In the genomic region with DNA sequence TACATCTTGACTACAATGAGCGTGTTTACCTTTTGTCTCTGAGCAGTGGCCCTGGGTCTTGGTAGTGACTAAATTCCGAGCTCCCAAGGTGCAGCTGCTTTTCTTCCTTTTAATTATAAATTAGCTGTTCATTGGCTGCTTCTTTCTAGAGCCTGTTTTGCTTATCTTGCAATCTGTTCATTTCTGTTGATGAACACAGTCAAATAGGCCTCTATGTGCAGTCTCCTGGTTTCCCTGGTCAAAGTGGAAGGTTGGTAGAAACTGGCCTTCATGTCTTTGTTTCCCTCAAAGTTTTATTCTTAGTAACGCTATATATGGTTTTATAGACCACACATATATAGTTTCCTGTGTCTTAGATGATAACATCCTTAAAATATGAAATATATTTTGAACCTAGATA, we compare ENCODE assay signal across 17 cellular contexts.
DNase-seq lines count a peak whose midpoint lies in the region; ATAC-seq and TF ChIP-seq lines count a peak whose summit lies in the region.
"Had no signal": no experiment of that assay in that cellular context is flagged by ENCODE, and none has a peak within 500 bp of the region (broad histone marks: within the 10 kb centered on the region; RNA-seq: fewer than 3 reads in every experiment).

No MANE protein-coding gene starts in this region.

- no peak for TF ChIP-seq POLR2A in suprapubic skin (IDR thresholded peaks at IDR 0.05)

- ATAC-seq in activated naive CD4-positive, alpha-beta T cell treated with anti-CD3 and anti-CD28 coated beads, Interleukin-2, amount 50 U/mL, for 72 hours = peak; percentile 4 to 6

- H3K4me3 Mint-ChIP-seq in activated naive CD4-positive, alpha-beta T cell treated with anti-CD3 and anti-CD28 coated beads for 36 hours = no peak overlapping the region

- WGBS in suprapubic skin = 89% methylated on average over 3 of the region's 3 CpGs

- H3K9me3 Mint-ChIP-seq in activated naive CD4-positive, alpha-beta T cell treated with anti-CD3 and anti-CD28 coated beads, Interleukin-2, amount 50 U/mL, for 72 hours = peaks cover 0 to 5% of the 10 kb centered on the region in 2 donors
- H3K9me3 Mint-ChIP-seq in activated naive CD4-positive, alpha-beta T cell treated with anti-CD3 and anti-CD28 coated beads for 36 hours = no peaks in the 10 kb centered on the region

- H3K27ac ChIP-seq in RWPE1 (peak overlapping the region; percentile 74), suprapubic skin (peak overlapping the region; percentile 38), WERI-Rb-1 (no peak overlapping the region)
- peak overlapping the region; percentile 86 for H3K27ac ChIP-seq in effector memory CD4-positive, alpha-beta T cell (ENCODE audit: insufficient read depth, low read length, poor library complexity, severe bottlenecking)
- H3K27ac ChIP-seq: right atrium auricular region had no signal

- POLR2A ChIA-PET in RWPE1 (lab: Yijun Ruan, JAX; ENCODE audit: low non-redundant PET) = no interaction called here

- H3K27ac Mint-ChIP-seq in activated naive CD4-positive, alpha-beta T cell treated with anti-CD3 and anti-CD28 coated beads, Interleukin-2, amount 50 U/mL, for 72 hours = peak overlapping the region; percentile 86 to 92
- H3K27ac Mint-ChIP-seq in activated naive CD4-positive, alpha-beta T cell treated with anti-CD3 and anti-CD28 coated beads for 36 hours = no peak overlapping the region

- H3K36me3 ChIP-seq in effector memory CD4-positive, alpha-beta T cell (ENCODE audit: control insufficient read depth, insufficient read depth, low read length) = no peaks in the 10 kb centered on the region
- peaks cover 12% of the 10 kb centered on the region for H3K36me3 ChIP-seq in suprapubic skin
- H3K36me3 ChIP-seq in WERI-Rb-1 = no peaks in the 10 kb centered on the region; the same call in 1 of the 2 replicates
- H3K36me3 ChIP-seq: right atrium auricular region had no signal

- no peak overlapping the region for H3K4me3 ChIP-seq in effector memory CD4-positive, alpha-beta T cell (ENCODE audit: insufficient read depth, low read depth, low read length, poor library complexity, severe bottlenecking)
- H3K4me3 ChIP-seq in suprapubic skin = no peak overlapping the region
- H3K4me3 ChIP-seq in WERI-Rb-1 (ENCODE audit: low read depth, low read length) = no peak overlapping the region
- H3K4me3 ChIP-seq: mucosa of descending colon, right atrium auricular region had no signal

- intact Hi-C loops in activated naive CD4-positive, alpha-beta T cell treated with anti-CD3 and anti-CD28 coated beads for 36 hours (cut with micrococcal nuclease) = no loop called here

- CTCF ChIA-PET in activated naive CD4-positive, alpha-beta T cell treated with anti-CD3 and anti-CD28 coated beads for 36 hours (lab: Charles Lee) = no interaction called here
- CTCF ChIA-PET in RWPE1 (lab: Yijun Ruan, JAX) = no interaction called here

- DNase-seq in activated naive CD4-positive, alpha-beta T cell treated with anti-CD3 and anti-CD28 coated beads, Interleukin-2, amount 50 U/mL, for 72 hours (ENCODE audit: low spot score in 2 of 2) = no peak
- DNase-seq in activated naive CD4-positive, alpha-beta T cell treated with anti-CD3 and anti-CD28 coated beads for 36 hours = no peak
- no peak for DNase-seq in RWPE1 (ENCODE audit: low spot score)
- DNase-seq in effector memory CD4-positive, alpha-beta T cell = no peak
- DNase-seq in suprapubic skin (ENCODE audit: low spot score in 2 of 2) = no peak
- DNase-seq in WERI-Rb-1 = no peak
- DNase-seq in NAMALWA (ENCODE audit: low spot score) = no peak
- no peak for DNase-seq in DMS53 treated with DMSO at 0.1 percent for 48 hours (lab: John Stamatoyannopoulos, UW; ENCODE audit: unreplicated experiment)
- DNase-seq: activated CD4-positive, alpha-beta T cell treated with anti-CD3 and anti-CD28 coated beads for 1 hour; aorta; foreskin fibroblast; mucosa of descending colon; NCI-H146; NCI-H345; occipital lobe; T1000 had no signal

- no peak for TF ChIP-seq EP300 in suprapubic skin (IDR thresholded peaks at IDR 0.05)

- no peaks in the 10 kb centered on the region for H3K27me3 Mint-ChIP-seq in activated naive CD4-positive, alpha-beta T cell treated with anti-CD3 and anti-CD28 coated beads for 36 hours (ENCODE audit: low read depth)

- no peaks in the 10 kb centered on the region for H3K9me3 ChIP-seq in effector memory CD4-positive, alpha-beta T cell (ENCODE audit: control insufficient read depth, low read length)
- H3K9me3 ChIP-seq in suprapubic skin = no peaks in the 10 kb centered on the region
- no peaks in the 10 kb centered on the region for H3K9me3 ChIP-seq in WERI-Rb-1 (ENCODE audit: severe bottlenecking)
- H3K9me3 ChIP-seq: mucosa of descending colon, right atrium auricular region had no signal

- TF ChIP-seq CTCF in RWPE1 (conservative IDR thresholded peaks at IDR 0.05; ENCODE audit: low read depth) = no peak
- TF ChIP-seq CTCF in suprapubic skin (IDR thresholded peaks at IDR 0.05) = no peak
- TF ChIP-seq CTCF in WERI-Rb-1 (IDR thresholded peaks at IDR 0.05; ENCODE audit: low read depth, low read length) = no peak

- peaks cover 50% of the 10 kb centered on the region for H3K4me1 Mint-ChIP-seq in activated naive CD4-positive, alpha-beta T cell treated with anti-CD3 and anti-CD28 coated beads for 36 hours (ENCODE audit: low read depth)

- peaks cover 56% of the 10 kb centered on the region for H3K4me1 ChIP-seq in effector memory CD4-positive, alpha-beta T cell (ENCODE audit: control insufficient read depth, insufficient read depth, low read length, poor library complexity, severe bottlenecking)
- H3K4me1 ChIP-seq in suprapubic skin = peaks cover 9% of the 10 kb centered on the region
- H3K4me1 ChIP-seq: right atrium auricular region had no signal

- peaks cover 39 to 80% of the 10 kb centered on the region in 2 donors for H3K36me3 Mint-ChIP-seq in activated naive CD4-positive, alpha-beta T cell treated with anti-CD3 and anti-CD28 coated beads, Interleukin-2, amount 50 U/mL, for 72 hours
- H3K36me3 Mint-ChIP-seq in activated naive CD4-positive, alpha-beta T cell treated with anti-CD3 and anti-CD28 coated beads for 36 hours (ENCODE audit: low read depth) = peaks cover 47% of the 10 kb centered on the region

- H3K27me3 ChIP-seq in effector memory CD4-positive, alpha-beta T cell (replicated peaks; ENCODE audit: control insufficient read depth, insufficient read depth, low read length, poor library complexity, severe bottlenecking) = no peaks in the 10 kb centered on the region
- H3K27me3 ChIP-seq in suprapubic skin (no peaks in the 10 kb centered on the region), WERI-Rb-1 (ENCODE audit: insufficient read depth, low read depth, severe bottlenecking) (no peaks in the 10 kb centered on the region)
- H3K27me3 ChIP-seq: right atrium auricular region had no signal
